Comparison of ENCODE assay signal across 8 cellular contexts in genomic region chr10:67520924-67521520, GRCh38.
DNase-seq lines count a peak whose midpoint lies in the region; ATAC-seq and TF ChIP-seq lines count a peak whose summit lies in the region.

No MANE protein-coding gene starts in this region.

- no peak overlapping the region for H3K27ac ChIP-seq in spleen

- peak; percentile 79 for ATAC-seq in GM19397 (IDR thresholded peaks at IDR 0.05; ENCODE audit: unreplicated experiment)
- ATAC-seq in HG03521 (IDR thresholded peaks at IDR 0.05; ENCODE audit: unreplicated experiment) = peak; percentile 74

- H3K4me1 ChIP-seq in spleen = peaks cover 0 to 5% (median 0%) of the 10 kb centered on the region in 6 donors

- 6 to 8% (median 7%) methylated on average over 5 of the region's 5 CpGs for WGBS in spleen, 5 donors

- peak; percentile 36 for DNase-seq in NCI-H2107 treated with DMSO at 0.1 percent for 48 hours (lab: John Stamatoyannopoulos, UW; ENCODE audit: unreplicated experiment)
- no peak for DNase-seq in NCI-H2107 (lab: John Stamatoyannopoulos, UW)
- peak; percentile 83 for DNase-seq in OCI-M1 (lab: John Stamatoyannopoulos, UW)
- DNase-seq in astrocyte of the spinal cord (ENCODE audit: low read depth, low spot score) = peak; percentile 55
- peak; percentile 9 for DNase-seq in iPS DF 19.7 (ENCODE audit: low read depth, low spot score)
- no peak for DNase-seq in spleen

- no peaks in the 10 kb centered on the region for H3K9me3 ChIP-seq in spleen

- no peaks in the 10 kb centered on the region for H3K36me3 ChIP-seq in spleen

- no peaks in the 10 kb centered on the region for H3K27me3 ChIP-seq in spleen (replicated peaks in 1 of 7)

- TF ChIP-seq POLR2A in spleen (IDR thresholded peaks at IDR 0.05) = no peak

- H3K4me3 ChIP-seq in astrocyte of the spinal cord (ENCODE audit: low read depth, low read length) (no peak overlapping the region), spleen (no peak overlapping the region)

- intact Hi-C loops in spleen (cut with DNase I; ENCODE audit: low total_unique reads) = no loop called here

- in situ Hi-C loops in astrocyte of the spinal cord (cut with HindIII; ENCODE audit: low sequenced_read_pairs) = no loop called here

- peak; percentile 80 for TF ChIP-seq CTCF in astrocyte of the spinal cord (IDR thresholded peaks at IDR 0.05; ENCODE audit: low read depth, low read length)
- TF ChIP-seq CTCF in spleen (IDR thresholded peaks at IDR 0.05 in 8 of 11, conservative IDR thresholded peaks at IDR 0.05 in 3 of 11) = peak in 9 of 11 experiments; percentile 32 to 67 (median 57)

Comparison
In these comparisons a context has a peak if more than half of its experiments do, and no peak if none do; other contexts are left out.
1. DNase-seq: peak in NCI-H2107 treated with DMSO at 0.1 percent for 48 hours (single experiment), OCI-M1 (single experiment), astrocyte of the spinal cord (single experiment) and iPS DF 19.7 (single experiment); none in NCI-H2107 (single experiment) and spleen (single experiment).